ENCODE assay signal across 8 cellular contexts in the genomic region with DNA sequence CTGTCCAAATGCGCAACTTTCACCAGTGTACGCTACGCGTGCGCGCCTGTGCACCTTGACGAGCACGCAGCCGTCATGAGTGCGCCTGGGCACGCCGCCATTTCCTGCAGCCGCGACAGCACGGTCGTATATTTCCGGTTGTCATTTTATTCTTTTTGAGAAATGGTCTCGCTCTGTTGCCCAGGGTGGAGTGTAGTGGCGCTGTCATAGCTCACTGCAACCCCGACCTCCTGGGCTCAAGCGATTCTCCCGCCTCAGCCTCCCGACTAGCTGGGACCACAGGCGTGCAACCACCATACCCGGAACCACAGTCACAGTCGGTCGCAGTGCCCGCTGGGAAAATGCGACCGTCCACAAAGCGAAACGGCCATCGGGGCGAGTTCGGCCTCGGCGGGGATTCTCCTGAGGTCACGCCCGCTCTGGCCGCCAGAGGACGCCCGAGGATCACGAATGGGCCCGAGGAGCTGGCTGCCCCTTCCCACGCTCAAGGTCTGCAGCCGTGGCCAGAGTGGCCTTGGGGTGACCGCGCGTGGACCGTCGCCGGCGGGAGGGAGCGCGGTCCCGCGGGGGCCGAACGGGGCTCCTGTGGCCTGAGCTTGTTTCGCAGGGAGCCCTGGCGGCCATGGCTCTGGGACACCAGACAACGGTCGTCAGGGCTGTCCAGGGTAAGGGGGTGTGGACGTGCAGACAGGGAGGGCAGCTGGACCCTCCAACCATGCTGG. TPM values are rescaled to one million over a fixed set of nuclear protein-coding genes. Genes with fewer than 3 reads are reported as not detected.
A peak's percentile ranks its signal among the peaks of the same experiment; 100 is the strongest.
DNase-seq lines count a peak whose midpoint lies in the region; ATAC-seq and TF ChIP-seq lines count a peak whose summit lies in the region.

No MANE protein-coding gene starts in this region.

- no peaks in the 10 kb centered on the region for H3K36me3 Mint-ChIP-seq in endothelial cell (ENCODE audit: low read depth, unreplicated experiment)

- no peak overlapping the region for H3K4me3 ChIP-seq in mucosa of descending colon

- no peaks in the 10 kb centered on the region for H3K36me3 ChIP-seq in mucosa of descending colon (ENCODE audit: low read depth)

- H3K9me3 ChIP-seq in mucosa of descending colon, result no peaks in the 10 kb centered on the region

- ATAC-seq in HG03066 (IDR thresholded peaks at IDR 0.05; ENCODE audit: low read depth, unreplicated experiment) (peak; percentile 92), mucosa of descending colon (peak; percentile 84)

- TF ChIP-seq CTCF in endothelial cell (IDR thresholded peaks at IDR 0.05; ENCODE audit: unreplicated experiment), result peak; percentile 83
- peak; percentile 56 for TF ChIP-seq CTCF in mucosa of descending colon (IDR thresholded peaks at IDR 0.05)

- H3K9me3 Mint-ChIP-seq in endothelial cell (ENCODE audit: unreplicated experiment), result no peaks in the 10 kb centered on the region

- no peaks in the 10 kb centered on the region for H3K4me1 ChIP-seq in mucosa of descending colon (ENCODE audit: low read depth)

- no peak overlapping the region for H3K27ac Mint-ChIP-seq in endothelial cell (ENCODE audit: unreplicated experiment)

- H3K4me1 Mint-ChIP-seq in endothelial cell (ENCODE audit: unreplicated experiment), result no peaks in the 10 kb centered on the region

- no peaks in the 10 kb centered on the region for H3K27me3 Mint-ChIP-seq in endothelial cell (ENCODE audit: unreplicated experiment)

- DNase-seq in SIG-M5 treated with dmso at 0.1 percent for 504 hours (lab: John Stamatoyannopoulos, UW; ENCODE audit: unreplicated experiment) (peak; percentile 32), SIG-M5 (lab: John Stamatoyannopoulos, UW) (no peak), NCI-H524 (lab: John Stamatoyannopoulos, UW) (peak; percentile 13 to 43), endothelial cell (ENCODE audit: low spot score) (peak; percentile 71), mucosa of descending colon (peak; percentile 77 to 79 (median 78))
- peak; percentile 19 to 28 for DNase-seq in activated CD8-positive, alpha-beta memory T cell treated with anti-CD3 and anti-CD28 coated beads for 4 hours (ENCODE audit: low read depth in 2 of 2)
- peak; percentile 18 to 29 for DNase-seq in stimulated activated CD8-positive, alpha-beta memory T cell treated with anti-CD3 and anti-CD28 coated beads, Interleukin-4, amount 100 ng/mL, for 1 hour (ENCODE audit: low read depth in 2 of 2, low spot score in 1 of 2)

- H3K4me3 Mint-ChIP-seq in endothelial cell (ENCODE audit: unreplicated experiment), result no peak overlapping the region

- intact Hi-C loops in mucosa of descending colon (cut with DNase I, micrococcal nuclease), result loop anchor here in 1 of 2 donors (10.0 kb wide), 1 partner anchor 462 kb away; the partner anchor contains the start of gene BGN

RNA-seq across cellular contexts. Expression of gene PNMA3, which starts 23.7 kb away (rescaled TPM):
- 1.4 TPM for total RNA-seq in endothelial cell (ENCODE audit: unreplicated experiment)
- under 1 TPM in 2 of 3 donors, not detected in 1; 0.17 to 0.41 TPM for total RNA-seq in mucosa of descending colon

RNA-seq across cellular contexts. Expression of gene PNMA5, which starts 38.6 kb away (rescaled TPM):
- total RNA-seq in endothelial cell (ENCODE audit: unreplicated experiment) (not detected), mucosa of descending colon (not detected)

RNA-seq across cellular contexts. Expression of gene PNMA6A, which starts 39.7 kb away (rescaled TPM):
- total RNA-seq in endothelial cell (ENCODE audit: unreplicated experiment), result 1.3 TPM
- total RNA-seq in mucosa of descending colon, result 1 to 10 TPM in 1 of 3 donors, under 1 TPM in 2; 0.26 to 2.6 (median 0.27) TPM
